ENCODE assay signal across 16 cellular contexts in genomic region chr16:24139282-24139681, GRCh38.
A peak's percentile ranks its signal among the peaks of the same experiment; 100 is the strongest.
DNase-seq lines count a peak whose midpoint lies in the region; ATAC-seq and TF ChIP-seq lines count a peak whose summit lies in the region.
"Had no signal": no experiment of that assay in that cellular context is flagged by ENCODE, and none has a peak within 500 bp of the region (broad histone marks: within the 10 kb centered on the region; RNA-seq: fewer than 3 reads in every experiment).

No MANE protein-coding gene starts in this region.

- no peaks in the 10 kb centered on the region for H3K9me3 Mint-ChIP-seq in CD4-positive, CD25-positive, alpha-beta regulatory T cell
- H3K9me3 Mint-ChIP-seq in GM23338, result peaks cover 23% of the 10 kb centered on the region
- no peaks in the 10 kb centered on the region for H3K9me3 Mint-ChIP-seq in activated naive CD8-positive, alpha-beta T cell treated with anti-CD3 and anti-CD28 coated beads for 36 hours

- peak overlapping the region; percentile 6; the same call in 1 of the 2 replicates for H3K4me2 ChIP-seq in GM23338

- no peak overlapping the region for H3K27ac ChIP-seq in CD4-positive, CD25-positive, alpha-beta regulatory T cell (ENCODE audit: insufficient read depth, low read length, poor library complexity, severe bottlenecking)
- H3K27ac ChIP-seq in GM23338 (ENCODE audit: low read depth) (peak overlapping the region; percentile 81), thyroid gland (no peak overlapping the region)

- intact Hi-C loops in thyroid gland (cut with DNase I), result no loop called here

- peak in 1 of 3 donors; percentile 60 for DNase-seq in CD4-positive, CD25-positive, alpha-beta regulatory T cell
- DNase-seq in GM23338 (ENCODE audit: low spot score), result peak; percentile 93
- peak; percentile 22 for DNase-seq in activated naive CD8-positive, alpha-beta T cell treated with anti-CD3 and anti-CD28 coated beads for 36 hours
- peak; percentile 59 for DNase-seq in islet precursor cell
- no peak for DNase-seq in thyroid gland
- DNase-seq in NCI-H2029 treated with DMSO at 0.1 percent for 48 hours (lab: John Stamatoyannopoulos, UW), result no peak
- no peak for DNase-seq in NCI-H446 (lab: John Stamatoyannopoulos, UW)
- DNase-seq: activated CD4-positive, alpha-beta T cell treated with anti-CD3 and anti-CD28 coated beads for 1 hour; activated gamma-delta T cell; IMR-90; kidney glomerular epithelial cell; NCI-H1092; occipital lobe; stimulated activated naive CD4-positive, alpha-beta T cell treated with Interleukin-2 at 50 U/mL for 16 hours had no signal

- no peaks in the 10 kb centered on the region for H3K27me3 ChIP-seq in CD4-positive, CD25-positive, alpha-beta regulatory T cell (ENCODE audit: control insufficient read depth, insufficient read depth, low read length)
- H3K27me3 ChIP-seq in GM23338 (ENCODE audit: insufficient read depth) (no peaks in the 10 kb centered on the region), thyroid gland (no peaks in the 10 kb centered on the region)

- no peaks in the 10 kb centered on the region for H3K79me2 ChIP-seq in GM23338 (replicated peaks; ENCODE audit: insufficient read depth)

- peaks cover 26% of the 10 kb centered on the region for H3K36me3 Mint-ChIP-seq in CD4-positive, CD25-positive, alpha-beta regulatory T cell
- peaks cover 16% of the 10 kb centered on the region; the same call in 2 of the 3 replicates for H3K36me3 Mint-ChIP-seq in GM23338 (ENCODE audit: low read depth)
- H3K36me3 Mint-ChIP-seq in activated naive CD8-positive, alpha-beta T cell treated with anti-CD3 and anti-CD28 coated beads for 36 hours, result peaks cover 22% of the 10 kb centered on the region
- H3K36me3 Mint-ChIP-seq: brain had no signal

- ATAC-seq in CD4-positive, CD25-positive, alpha-beta regulatory T cell (ENCODE audit: low read depth in 2 of 2), result peak; percentile 63 to 69
- peak; percentile 89 for ATAC-seq in GM23338

- H3K9me2 ChIP-seq in GM23338 (ENCODE audit: insufficient read depth), result no peaks in the 10 kb centered on the region

- 54 to 81% methylated on average over 3 of the region's 3 CpGs for WGBS in thyroid gland, 2 donors

- H3K4me3 Mint-ChIP-seq in CD4-positive, CD25-positive, alpha-beta regulatory T cell, result no peak overlapping the region
- H3K4me3 Mint-ChIP-seq in GM23338, result peak overlapping the region; percentile 9; the same call in 2 of the 3 replicates
- no peak overlapping the region for H3K4me3 Mint-ChIP-seq in activated naive CD8-positive, alpha-beta T cell treated with anti-CD3 and anti-CD28 coated beads for 36 hours
- H3K4me3 Mint-ChIP-seq: B cell had no signal

- H3F3A ChIP-seq in GM23338 (replicated peaks; ENCODE audit: low read depth), result no peaks in the 10 kb centered on the region

- TF ChIP-seq CTCF in GM23338 (conservative IDR thresholded peaks at IDR 0.05; ENCODE audit: low read depth in 2 of 2), result no peak
- no peak for TF ChIP-seq CTCF in thyroid gland (IDR thresholded peaks at IDR 0.05)

- no peak for TF ChIP-seq POLR2A in thyroid gland (IDR thresholded peaks at IDR 0.05)

- H3K4me1 ChIP-seq in CD4-positive, CD25-positive, alpha-beta regulatory T cell (ENCODE audit: control insufficient read depth, insufficient read depth, low read length, poor library complexity, severe bottlenecking), result no peaks in the 10 kb centered on the region
- H3K4me1 ChIP-seq in GM23338 (ENCODE audit: insufficient read depth) (peaks cover 29% of the 10 kb centered on the region), thyroid gland (no peaks in the 10 kb centered on the region)

- H3K27ac Mint-ChIP-seq in CD4-positive, CD25-positive, alpha-beta regulatory T cell, result peak overlapping the region in 1 of 3 donors; percentile 16
- H3K27ac Mint-ChIP-seq in GM23338, result peak overlapping the region; percentile 99
- H3K27ac Mint-ChIP-seq in activated naive CD8-positive, alpha-beta T cell treated with anti-CD3 and anti-CD28 coated beads for 36 hours, result peak overlapping the region; percentile 59
- H3K27ac Mint-ChIP-seq: B cell, brain had no signal

- no peak overlapping the region for H2AFZ ChIP-seq in GM23338

- H3K4me3 ChIP-seq in CD4-positive, CD25-positive, alpha-beta regulatory T cell (ENCODE audit: low read depth, low read length), result no peak overlapping the region
- H3K4me3 ChIP-seq in GM23338 (no peak overlapping the region), thyroid gland (replicated peaks in 1 of 3) (no peak overlapping the region)

- H3K4me1 Mint-ChIP-seq in CD4-positive, CD25-positive, alpha-beta regulatory T cell, result peaks cover 0 to 12% (median 7%) of the 10 kb centered on the region in 4 donors
- H3K4me1 Mint-ChIP-seq in GM23338, result peaks cover 47% of the 10 kb centered on the region
- peaks cover 22% of the 10 kb centered on the region for H3K4me1 Mint-ChIP-seq in activated naive CD8-positive, alpha-beta T cell treated with anti-CD3 and anti-CD28 coated beads for 36 hours
- H3K4me1 Mint-ChIP-seq: B cell had no signal

- H3K27me3 Mint-ChIP-seq in CD4-positive, CD25-positive, alpha-beta regulatory T cell, result no peaks in the 10 kb centered on the region
- H3K27me3 Mint-ChIP-seq in GM23338 (ENCODE audit: insufficient read depth, low read depth, poor library complexity), result peaks cover 13% of the 10 kb centered on the region
- no peaks in the 10 kb centered on the region for H3K27me3 Mint-ChIP-seq in activated naive CD8-positive, alpha-beta T cell treated with anti-CD3 and anti-CD28 coated beads for 36 hours
- H3K27me3 Mint-ChIP-seq: B cell had no signal

- H3K36me3 ChIP-seq in CD4-positive, CD25-positive, alpha-beta regulatory T cell (ENCODE audit: control insufficient read depth, insufficient read depth, low read length), result peaks cover 10% of the 10 kb centered on the region
- H3K36me3 ChIP-seq in GM23338 (ENCODE audit: insufficient read depth) (no peaks in the 10 kb centered on the region), thyroid gland (no peaks in the 10 kb centered on the region)

- H3K9me3 ChIP-seq in CD4-positive, CD25-positive, alpha-beta regulatory T cell (ENCODE audit: control insufficient read depth in 2 of 2, low read length in 2 of 2), result no peaks in the 10 kb centered on the region
- no peaks in the 10 kb centered on the region for H3K9me3 ChIP-seq in thyroid gland

- no peaks in the 10 kb centered on the region for H4K20me1 ChIP-seq in GM23338 (replicated peaks; ENCODE audit: insufficient read depth)

TF ChIP-seq in GM23338, 12 proteins besides CTCF, POLR2A, EP300 and RAD21:
- TF ChIP-seq ZNF462 (CRISPR knock-in tag; IDR thresholded peaks at IDR 0.05) (0 out of 2 replicates have a peak, but pooled peaks have one; percentile 10), POLR2AphosphoS5 (IDR thresholded peaks at IDR 0.05; ENCODE audit: low read depth) (no peak)

Comparison
In these comparisons a context has a peak if more than half of its experiments do, and no peak if none do; other contexts are left out.
1. DNase-seq: peak in GM23338 (single experiment), activated naive CD8-positive, alpha-beta T cell treated with anti-CD3 and anti-CD28 coated beads for 36 hours (single experiment) and islet precursor cell (single experiment); none in thyroid gland (0 of 2), NCI-H2029 treated with DMSO at 0.1 percent for 48 hours (single experiment) and NCI-H446 (0 of 2).